ENCODE assay signal across 1 cellular context in the genomic region with DNA sequence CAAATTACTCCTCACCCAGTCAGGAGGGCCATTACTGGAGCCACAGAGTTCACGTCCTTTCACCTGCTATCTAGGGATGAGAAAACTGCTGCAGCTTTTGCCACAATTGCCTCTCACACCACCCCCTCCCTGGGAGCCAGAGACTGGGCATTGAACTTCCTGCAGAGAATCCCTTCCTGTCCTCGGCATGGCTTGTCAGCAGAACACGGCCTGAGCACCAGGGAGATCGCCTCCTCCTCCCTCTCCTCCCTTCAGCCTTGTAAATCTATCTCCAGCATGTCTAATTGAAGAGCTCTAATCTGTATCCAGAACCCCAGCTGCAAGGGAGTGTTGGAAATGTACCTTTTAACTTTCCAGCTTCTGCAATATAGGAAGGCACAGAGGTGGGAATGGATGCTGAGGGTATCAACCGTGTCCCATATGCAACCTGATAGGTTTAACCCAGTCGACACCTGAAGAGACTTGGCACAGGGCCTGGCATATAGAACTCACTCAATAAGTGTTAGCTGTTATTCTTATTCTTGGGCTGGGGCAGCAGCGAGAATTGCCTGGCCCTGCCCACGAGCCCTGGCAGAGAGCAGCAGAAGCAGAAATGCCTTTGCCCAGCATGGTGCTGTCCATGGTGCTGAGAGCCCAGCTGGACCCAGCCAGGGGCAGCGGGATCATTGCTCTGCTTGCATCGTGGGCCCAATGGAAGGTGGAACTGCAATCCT.
TF ChIP-seq lines count a peak whose summit lies in the region.

No MANE protein-coding gene starts in this region.

TF ChIP-seq in H1, 55 proteins besides CTCF, POLR2A, EP300 and RAD21:
- TF ChIP-seq NRF1 (IDR thresholded peaks at IDR 0.05; ENCODE audit: low read depth, low read length) (no peak), SUZ12 (IDR thresholded peaks at IDR 0.05; ENCODE audit: low read length) (no peak), CEBPB (IDR thresholded peaks at IDR 0.05; ENCODE audit: low read depth, low read length) (no peak), FOSL1 (IDR thresholded peaks at IDR 0.05; ENCODE audit: insufficient read depth, low read depth, low read length) (no peak), CREB1 (IDR thresholded peaks at IDR 0.05) (peak; percentile 34; the same call in 1 of the 2 replicates), CTBP2 (IDR thresholded peaks at IDR 0.05; ENCODE audit: borderline replicate concordance, insufficient read depth, insufficient read length, low read length) (peak; percentile 83), SAP30 (IDR thresholded peaks at IDR 0.05; ENCODE audit: insufficient read depth, insufficient replicate concordance, low read length) (peak; percentile 96), SP2 (IDR thresholded peaks at IDR 0.05; ENCODE audit: low read length) (no peak), EGR1 (IDR thresholded peaks at IDR 0.05; ENCODE audit: borderline replicate concordance, low read depth, low read length) (no peak), KDM1A (IDR thresholded peaks at IDR 0.05; ENCODE audit: borderline replicate concordance, low read length) (no peak), ATF2 (IDR thresholded peaks at IDR 0.05; ENCODE audit: low read length) (no peak), SIRT6 (IDR thresholded peaks at IDR 0.05; ENCODE audit: low read length) (no peak), SIN3A (conservative IDR thresholded peaks at IDR 0.05 in 1 of 2, IDR thresholded peaks at IDR 0.05 in 1 of 2; ENCODE audit: low read depth in 1 of 2, low read length in 2 of 2) (peak; percentile 99), GABPA (IDR thresholded peaks at IDR 0.05; ENCODE audit: borderline replicate concordance, insufficient read depth, low read length) (peak; percentile 40; the same call in 1 of the 2 replicates), SP4 (IDR thresholded peaks at IDR 0.05; ENCODE audit: low read length) (no peak), POU5F1 (IDR thresholded peaks at IDR 0.05; ENCODE audit: low read depth, low read length) (no peak), POLR2AphosphoS5 (IDR thresholded peaks at IDR 0.05; ENCODE audit: low read depth, low read length) (no peak), RXRA (IDR thresholded peaks at IDR 0.05; ENCODE audit: insufficient read depth, low read depth, low read length) (no peak), CHD2 (IDR thresholded peaks at IDR 0.05; ENCODE audit: low read length) (no peak), TEAD4 (IDR thresholded peaks at IDR 0.05; ENCODE audit: low read depth, low read length) (peak; percentile 77), HDAC2 (IDR thresholded peaks at IDR 0.05; ENCODE audit: borderline replicate concordance in 1 of 2, low read depth in 2 of 2, low read length in 2 of 2) (peak; percentile 65 to 78; a peak in 1 of 4 replicates), SP1 (IDR thresholded peaks at IDR 0.05; ENCODE audit: low read depth, low read length) (no peak), ZNF274 (IDR thresholded peaks at IDR 0.05; ENCODE audit: borderline replicate concordance, extremely low read depth, low read length) (no peak), BCL11A (IDR thresholded peaks at IDR 0.05; ENCODE audit: low read depth in 2 of 2, low read length in 2 of 2) (no peak), RFX5 (IDR thresholded peaks at IDR 0.05; ENCODE audit: borderline replicate concordance, low read depth, low read length) (no peak), BRCA1 (IDR thresholded peaks at IDR 0.05; ENCODE audit: low read depth, low read length) (no peak), USF2 (IDR thresholded peaks at IDR 0.05; ENCODE audit: low read length) (no peak), SRF (IDR thresholded peaks at IDR 0.05; ENCODE audit: low read depth, low read length) (no peak), RBBP5 (IDR thresholded peaks at IDR 0.05; ENCODE audit: borderline replicate concordance, low read depth, low read length) (no peak), E2F6 (IDR thresholded peaks at IDR 0.05) (no peak), CHD1 (IDR thresholded peaks at IDR 0.05; ENCODE audit: low read depth, low read length) (no peak), HDAC6 (IDR thresholded peaks at IDR 0.05; ENCODE audit: low read depth, low read length) (no peak), CBX5 (IDR thresholded peaks at IDR 0.05; ENCODE audit: low read depth, low read length) (no peak), JUN (IDR thresholded peaks at IDR 0.05; ENCODE audit: low read depth, low read length) (no peak), MAFK (IDR thresholded peaks at IDR 0.05; ENCODE audit: low read depth, low read length) (no peak), CBX8 (IDR thresholded peaks at IDR 0.05; ENCODE audit: borderline replicate concordance, low read depth, low read length) (no peak), RNF2 (IDR thresholded peaks at IDR 0.05; ENCODE audit: borderline replicate concordance, low read depth, low read length, missing control alignments, poor library complexity, severe bottlenecking) (no peak), YY1 (IDR thresholded peaks at IDR 0.05; ENCODE audit: low read depth, low read length) (0 out of 2 replicates have a peak, but pooled peaks have one; percentile 75), KDM5A (IDR thresholded peaks at IDR 0.05; ENCODE audit: low read length) (no peak), TAF7 (optimal IDR thresholded peaks at IDR 0.05; ENCODE audit: borderline replicate concordance, low read depth, low read length) (no peak), ASH2L (IDR thresholded peaks at IDR 0.05; ENCODE audit: low read length) (no peak), NANOG (IDR thresholded peaks at IDR 0.05; ENCODE audit: insufficient read depth, low read depth, low read length, poor library complexity, severe bottlenecking) (no peak), PHF8 (conservative IDR thresholded peaks at IDR 0.05; ENCODE audit: low read depth, low read length) (no peak), TBP (IDR thresholded peaks at IDR 0.05; ENCODE audit: low read depth, low read length) (no peak), EZH2 (IDR thresholded peaks at IDR 0.05; ENCODE audit: low read depth, low read length, severe bottlenecking) (no peak), TAF1 (IDR thresholded peaks at IDR 0.05; ENCODE audit: low read depth, low read length) (no peak), TCF12 (IDR thresholded peaks at IDR 0.05; ENCODE audit: low read depth, low read length) (no peak), JUND (IDR thresholded peaks at IDR 0.05; ENCODE audit: low read length) (no peak), KDM4A (IDR thresholded peaks at IDR 0.05; ENCODE audit: low read depth, low read length, severe bottlenecking) (no peak), GTF2F1 (IDR thresholded peaks at IDR 0.05; ENCODE audit: borderline replicate concordance, low read depth, low read length) (no peak), SIX5 (IDR thresholded peaks at IDR 0.05; ENCODE audit: low read depth, low read length) (no peak), BACH1 (IDR thresholded peaks at IDR 0.05; ENCODE audit: low read length) (no peak)
- TF ChIP-seq, protein P1, sequence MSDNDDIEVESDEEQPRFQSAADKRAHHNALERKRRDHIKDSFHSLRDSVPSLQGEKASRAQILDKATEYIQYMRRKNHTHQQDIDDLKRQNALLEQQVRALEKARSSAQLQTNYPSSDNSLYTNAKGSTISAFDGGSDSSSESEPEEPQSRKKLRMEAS (IDR thresholded peaks at IDR 0.05) = peak; percentile 65
- TF ChIP-seq, protein P2, sequence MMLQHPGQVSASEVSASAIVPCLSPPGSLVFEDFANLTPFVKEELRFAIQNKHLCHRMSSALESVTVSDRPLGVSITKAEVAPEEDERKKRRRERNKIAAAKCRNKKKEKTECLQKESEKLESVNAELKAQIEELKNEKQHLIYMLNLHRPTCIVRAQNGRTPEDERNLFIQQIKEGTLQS (IDR thresholded peaks at IDR 0.05; ENCODE audit: insufficient read depth, low read depth, low read length) = no peak
- TF ChIP-seq, protein P3, sequence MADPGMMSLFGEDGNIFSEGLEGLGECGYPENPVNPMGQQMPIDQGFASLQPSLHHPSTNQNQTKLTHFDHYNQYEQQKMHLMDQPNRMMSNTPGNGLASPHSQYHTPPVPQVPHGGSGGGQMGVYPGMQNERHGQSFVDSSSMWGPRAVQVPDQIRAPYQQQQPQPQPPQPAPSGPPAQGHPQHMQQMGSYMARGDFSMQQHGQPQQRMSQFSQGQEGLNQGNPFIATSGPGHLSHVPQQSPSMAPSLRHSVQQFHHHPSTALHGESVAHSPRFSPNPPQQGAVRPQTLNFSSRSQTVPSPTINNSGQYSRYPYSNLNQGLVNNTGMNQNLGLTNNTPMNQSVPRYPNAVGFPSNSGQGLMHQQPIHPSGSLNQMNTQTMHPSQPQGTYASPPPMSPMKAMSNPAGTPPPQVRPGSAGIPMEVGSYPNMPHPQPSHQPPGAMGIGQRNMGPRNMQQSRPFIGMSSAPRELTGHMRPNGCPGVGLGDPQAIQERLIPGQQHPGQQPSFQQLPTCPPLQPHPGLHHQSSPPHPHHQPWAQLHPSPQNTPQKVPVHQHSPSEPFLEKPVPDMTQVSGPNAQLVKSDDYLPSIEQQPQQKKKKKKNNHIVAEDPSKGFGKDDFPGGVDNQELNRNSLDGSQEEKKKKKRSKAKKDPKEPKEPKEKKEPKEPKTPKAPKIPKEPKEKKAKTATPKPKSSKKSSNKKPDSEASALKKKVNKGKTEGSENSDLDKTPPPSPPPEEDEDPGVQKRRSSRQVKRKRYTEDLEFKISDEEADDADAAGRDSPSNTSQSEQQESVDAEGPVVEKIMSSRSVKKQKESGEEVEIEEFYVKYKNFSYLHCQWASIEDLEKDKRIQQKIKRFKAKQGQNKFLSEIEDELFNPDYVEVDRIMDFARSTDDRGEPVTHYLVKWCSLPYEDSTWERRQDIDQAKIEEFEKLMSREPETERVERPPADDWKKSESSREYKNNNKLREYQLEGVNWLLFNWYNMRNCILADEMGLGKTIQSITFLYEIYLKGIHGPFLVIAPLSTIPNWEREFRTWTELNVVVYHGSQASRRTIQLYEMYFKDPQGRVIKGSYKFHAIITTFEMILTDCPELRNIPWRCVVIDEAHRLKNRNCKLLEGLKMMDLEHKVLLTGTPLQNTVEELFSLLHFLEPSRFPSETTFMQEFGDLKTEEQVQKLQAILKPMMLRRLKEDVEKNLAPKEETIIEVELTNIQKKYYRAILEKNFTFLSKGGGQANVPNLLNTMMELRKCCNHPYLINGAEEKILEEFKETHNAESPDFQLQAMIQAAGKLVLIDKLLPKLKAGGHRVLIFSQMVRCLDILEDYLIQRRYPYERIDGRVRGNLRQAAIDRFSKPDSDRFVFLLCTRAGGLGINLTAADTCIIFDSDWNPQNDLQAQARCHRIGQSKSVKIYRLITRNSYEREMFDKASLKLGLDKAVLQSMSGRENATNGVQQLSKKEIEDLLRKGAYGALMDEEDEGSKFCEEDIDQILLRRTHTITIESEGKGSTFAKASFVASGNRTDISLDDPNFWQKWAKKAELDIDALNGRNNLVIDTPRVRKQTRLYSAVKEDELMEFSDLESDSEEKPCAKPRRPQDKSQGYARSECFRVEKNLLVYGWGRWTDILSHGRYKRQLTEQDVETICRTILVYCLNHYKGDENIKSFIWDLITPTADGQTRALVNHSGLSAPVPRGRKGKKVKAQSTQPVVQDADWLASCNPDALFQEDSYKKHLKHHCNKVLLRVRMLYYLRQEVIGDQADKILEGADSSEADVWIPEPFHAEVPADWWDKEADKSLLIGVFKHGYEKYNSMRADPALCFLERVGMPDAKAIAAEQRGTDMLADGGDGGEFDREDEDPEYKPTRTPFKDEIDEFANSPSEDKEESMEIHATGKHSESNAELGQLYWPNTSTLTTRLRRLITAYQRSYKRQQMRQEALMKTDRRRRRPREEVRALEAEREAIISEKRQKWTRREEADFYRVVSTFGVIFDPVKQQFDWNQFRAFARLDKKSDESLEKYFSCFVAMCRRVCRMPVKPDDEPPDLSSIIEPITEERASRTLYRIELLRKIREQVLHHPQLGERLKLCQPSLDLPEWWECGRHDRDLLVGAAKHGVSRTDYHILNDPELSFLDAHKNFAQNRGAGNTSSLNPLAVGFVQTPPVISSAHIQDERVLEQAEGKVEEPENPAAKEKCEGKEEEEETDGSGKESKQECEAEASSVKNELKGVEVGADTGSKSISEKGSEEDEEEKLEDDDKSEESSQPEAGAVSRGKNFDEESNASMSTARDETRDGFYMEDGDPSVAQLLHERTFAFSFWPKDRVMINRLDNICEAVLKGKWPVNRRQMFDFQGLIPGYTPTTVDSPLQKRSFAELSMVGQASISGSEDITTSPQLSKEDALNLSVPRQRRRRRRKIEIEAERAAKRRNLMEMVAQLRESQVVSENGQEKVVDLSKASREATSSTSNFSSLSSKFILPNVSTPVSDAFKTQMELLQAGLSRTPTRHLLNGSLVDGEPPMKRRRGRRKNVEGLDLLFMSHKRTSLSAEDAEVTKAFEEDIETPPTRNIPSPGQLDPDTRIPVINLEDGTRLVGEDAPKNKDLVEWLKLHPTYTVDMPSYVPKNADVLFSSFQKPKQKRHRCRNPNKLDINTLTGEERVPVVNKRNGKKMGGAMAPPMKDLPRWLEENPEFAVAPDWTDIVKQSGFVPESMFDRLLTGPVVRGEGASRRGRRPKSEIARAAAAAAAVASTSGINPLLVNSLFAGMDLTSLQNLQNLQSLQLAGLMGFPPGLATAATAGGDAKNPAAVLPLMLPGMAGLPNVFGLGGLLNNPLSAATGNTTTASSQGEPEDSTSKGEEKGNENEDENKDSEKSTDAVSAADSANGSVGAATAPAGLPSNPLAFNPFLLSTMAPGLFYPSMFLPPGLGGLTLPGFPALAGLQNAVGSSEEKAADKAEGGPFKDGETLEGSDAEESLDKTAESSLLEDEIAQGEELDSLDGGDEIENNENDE (IDR thresholded peaks at IDR 0.05; ENCODE audit: insufficient replicate concordance, low read length) = no peak
